ENCODE assay signal across 8 cellular contexts in the genomic region with DNA sequence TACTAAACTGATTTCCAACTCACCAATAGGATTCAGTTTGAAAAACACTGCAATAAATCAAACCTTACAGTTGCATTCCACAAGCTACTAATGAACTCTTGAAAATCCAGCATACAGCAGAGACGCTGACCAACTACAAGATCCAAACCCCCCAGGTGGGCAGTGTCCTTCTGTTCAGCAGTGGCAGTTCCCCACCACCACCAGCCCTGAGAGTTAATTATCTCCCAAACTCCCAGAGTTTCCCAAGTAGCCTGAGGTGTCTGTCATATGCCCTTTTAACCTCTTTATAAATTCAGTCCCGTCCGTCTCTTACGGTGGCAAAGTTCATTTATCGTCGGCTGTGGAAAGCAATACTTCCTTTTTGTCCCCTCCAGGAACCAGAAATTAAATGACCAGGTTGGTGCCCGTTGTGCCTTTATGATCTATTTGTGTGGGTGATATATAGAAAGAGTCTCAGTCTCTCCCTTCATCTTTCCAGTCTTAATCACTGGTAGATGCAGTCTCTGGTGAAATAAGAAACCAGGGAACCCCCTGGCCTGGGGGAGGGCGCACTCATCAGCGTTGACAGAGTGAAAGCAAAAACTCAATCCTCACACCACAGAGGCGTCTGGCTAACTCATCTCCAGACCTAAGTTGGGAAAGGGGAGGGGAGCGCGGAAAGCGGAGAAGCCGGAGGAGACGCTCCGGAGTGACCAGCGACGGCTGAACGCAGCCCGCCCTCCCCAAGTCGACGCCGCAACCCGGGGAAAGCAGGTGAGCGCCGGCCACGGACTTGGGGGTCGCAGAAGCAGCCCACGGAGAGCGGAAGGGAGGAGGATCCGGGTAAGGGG. TPM values are rescaled to one million over a fixed set of nuclear protein-coding genes. Genes with fewer than 3 reads are reported as not detected.
DNase-seq lines count a peak whose midpoint lies in the region; ATAC-seq and TF ChIP-seq lines count a peak whose summit lies in the region.

No MANE protein-coding gene starts in this region.

- no peaks in the 10 kb centered on the region for H3K9me3 ChIP-seq in upper lobe of left lung

- peak overlapping the region; percentile 92 to 96 (median 94) for H3K27ac ChIP-seq in upper lobe of left lung

- TF ChIP-seq CTCF in progenitor cell of endocrine pancreas (IDR thresholded peaks at IDR 0.05; ENCODE audit: unreplicated experiment): no peak
- TF ChIP-seq CTCF in upper lobe of left lung (IDR thresholded peaks at IDR 0.05): no peak

- no peaks in the 10 kb centered on the region for H3K36me3 ChIP-seq in upper lobe of left lung

- H3K4me1 ChIP-seq in upper lobe of left lung: peaks cover 33 to 65% (median 38%) of the 10 kb centered on the region in 4 donors

- peak overlapping the region; percentile 86 to 98 (median 90) for H3K4me3 ChIP-seq in upper lobe of left lung

- H3K27me3 Mint-ChIP-seq in activated naive CD4-positive, alpha-beta T cell treated with anti-CD3 and anti-CD28 coated beads, Interleukin-2, amount 50 U/mL, for 24 hours: no peaks in the 10 kb centered on the region
- no peaks in the 10 kb centered on the region for H3K27me3 Mint-ChIP-seq in progenitor cell of endocrine pancreas

- peak overlapping the region; percentile 95 for H3K27ac Mint-ChIP-seq in activated naive CD4-positive, alpha-beta T cell treated with anti-CD3 and anti-CD28 coated beads, Interleukin-2, amount 50 U/mL, for 24 hours
- peak overlapping the region; percentile 95 for H3K27ac Mint-ChIP-seq in progenitor cell of endocrine pancreas

- intact Hi-C loops in head of caudate nucleus (cut with DNase I): no loop called here

- no peaks in the 10 kb centered on the region for H3K27me3 ChIP-seq in upper lobe of left lung

- peaks cover 4% of the 10 kb centered on the region for H3K36me3 Mint-ChIP-seq in activated naive CD4-positive, alpha-beta T cell treated with anti-CD3 and anti-CD28 coated beads, Interleukin-2, amount 50 U/mL, for 24 hours
- H3K36me3 Mint-ChIP-seq in progenitor cell of endocrine pancreas (ENCODE audit: insufficient read depth): peaks cover 4% of the 10 kb centered on the region

- peak; percentile 70 for DNase-seq in AG08395 (ENCODE audit: low spot score)
- peak; percentile 48 for DNase-seq in SK-N-DZ (ENCODE audit: low spot score)
- peak in 22 of 42 donors; percentile 17 to 66 (median 30) for DNase-seq in head of caudate nucleus
- DNase-seq in progenitor cell of endocrine pancreas (ENCODE audit: low spot score, unreplicated experiment): peak; percentile 30
- peak; percentile 52 to 87 for DNase-seq in upper lobe of left lung

- TF ChIP-seq POLR2A in upper lobe of left lung (IDR thresholded peaks at IDR 0.05): peak in 1 of 4 donors; percentile 33

- no peaks in the 10 kb centered on the region for H3K9me3 Mint-ChIP-seq in activated naive CD4-positive, alpha-beta T cell treated with anti-CD3 and anti-CD28 coated beads, Interleukin-2, amount 50 U/mL, for 24 hours
- no peaks in the 10 kb centered on the region for H3K9me3 Mint-ChIP-seq in progenitor cell of endocrine pancreas (ENCODE audit: low read depth)

- TF ChIP-seq EP300 in upper lobe of left lung (IDR thresholded peaks at IDR 0.05): no peak

- 2 to 5% methylated on average over 24 to 29 of the region's 31 CpGs for WGBS in upper lobe of left lung, 2 donors

- H3K4me3 Mint-ChIP-seq in activated naive CD4-positive, alpha-beta T cell treated with anti-CD3 and anti-CD28 coated beads, Interleukin-2, amount 50 U/mL, for 24 hours: peak overlapping the region; percentile 93
- H3K4me3 Mint-ChIP-seq in progenitor cell of endocrine pancreas (ENCODE audit: low read depth): peak overlapping the region; percentile 98

- H3K4me1 Mint-ChIP-seq in activated naive CD4-positive, alpha-beta T cell treated with anti-CD3 and anti-CD28 coated beads, Interleukin-2, amount 50 U/mL, for 24 hours: peaks cover 60% of the 10 kb centered on the region
- H3K4me1 Mint-ChIP-seq in progenitor cell of endocrine pancreas (ENCODE audit: low read depth): peaks cover 38% of the 10 kb centered on the region

- ATAC-seq in GM18907 (IDR thresholded peaks at IDR 0.05; ENCODE audit: unreplicated experiment): peak; percentile 51
- peak; percentile 34 for ATAC-seq in HG03280 (IDR thresholded peaks at IDR 0.05; ENCODE audit: unreplicated experiment)
- ATAC-seq in upper lobe of left lung (ENCODE audit: low FRiP score in 2 of 2): peak; percentile 58 to 67

RNA-seq across cellular contexts. Expression of a gene that starts 0.7 kb away (rescaled TPM):
- polyA plus RNA-seq in SK-N-DZ (2014; cell fraction: cytosol; rRNA removed): 148 and 163 TPM in 2 replicates
- polyA plus RNA-seq in SK-N-DZ (2014; cell fraction: nucleus; rRNA removed): 62.7 and 112 TPM in 2 replicates
- total RNA-seq in progenitor cell of endocrine pancreas: 49.9 and 51.1 TPM in 2 replicates
- 100 to 1,000 TPM in 3 of 6 donors, 10 to 100 TPM in 3; 89.1 to 164 (median 97.7) TPM for total RNA-seq in upper lobe of left lung

RNA-seq across cellular contexts. Expression of a gene that starts 0.8 kb away (rescaled TPM):
- polyA plus RNA-seq in SK-N-DZ (2014; cell fraction: cytosol; rRNA removed): 19.2 and 19.9 TPM in 2 replicates
- polyA plus RNA-seq in SK-N-DZ (2014; cell fraction: nucleus; rRNA removed): 29.5 and 38.4 TPM in 2 replicates
- 69.1 and 72.3 TPM in 2 replicates for total RNA-seq in progenitor cell of endocrine pancreas
- total RNA-seq in upper lobe of left lung: 100 to 1,000 TPM in 4 of 6 donors, 10 to 100 TPM in 2; 89.8 to 198 (median 128) TPM

RNA-seq across cellular contexts. Expression of a gene that starts 32.1 kb away (rescaled TPM):
- polyA plus RNA-seq in SK-N-DZ (2014; cell fraction: cytosol; rRNA removed): 0.06 TPM in 1 of 2 replicates, not detected in the other
- polyA plus RNA-seq in SK-N-DZ (2014; cell fraction: nucleus; rRNA removed): 0.80 and 2.1 TPM in 2 replicates
- total RNA-seq in progenitor cell of endocrine pancreas (not detected in 2 replicates), upper lobe of left lung (under 1 TPM in 4 of 6 donors, not detected in 2; 0.30 to 0.81 (median 0.52) TPM)

Comparison
In these comparisons a context has a peak if more than half of its experiments do, and no peak if none do; other contexts are left out.
1. Peak in every context shown above with its lines: DNase-seq, ATAC-seq, H3K4me3 ChIP-seq and H3K27ac ChIP-seq.